ENCODE assay signal across 9 cellular contexts in the genomic region with DNA sequence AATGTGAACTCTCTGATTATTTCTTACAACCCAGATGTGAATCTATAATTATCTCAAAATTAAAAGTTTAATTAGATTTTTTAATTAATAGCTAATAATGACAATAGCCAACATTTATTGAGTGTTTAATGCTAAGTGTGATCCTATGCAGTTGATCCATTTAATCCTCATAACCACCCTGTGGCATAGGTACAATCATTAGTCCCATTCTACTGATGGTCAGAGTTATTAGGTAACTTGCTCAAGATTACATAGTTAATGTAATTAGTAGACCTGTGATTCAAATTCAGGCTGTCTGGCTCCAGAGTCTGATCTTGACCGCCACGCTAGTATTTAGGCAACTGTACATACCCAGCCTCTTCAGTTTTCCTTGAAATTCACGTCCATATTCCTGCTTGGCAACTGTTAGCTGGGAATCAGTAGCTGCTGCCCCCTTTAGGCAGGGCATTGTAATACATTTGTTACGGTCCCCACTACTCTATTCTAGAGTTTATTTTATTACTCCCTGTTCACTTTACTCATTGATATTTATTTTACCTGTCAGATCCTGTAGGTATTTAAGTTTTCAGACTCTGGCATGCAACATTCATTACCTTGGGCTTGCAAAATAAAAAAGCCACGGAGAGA. TPM values are rescaled to one million over a fixed set of nuclear protein-coding genes. Genes with fewer than 3 reads are reported as not detected.
DNase-seq lines count a peak whose midpoint lies in the region; ATAC-seq, FAIRE-seq and TF ChIP-seq lines count a peak whose summit lies in the region.
"Had no signal": no experiment of that assay in that cellular context is flagged by ENCODE, and none has a peak within 500 bp of the region (broad histone marks: within the 10 kb centered on the region; RNA-seq: fewer than 3 reads in every experiment).

No MANE protein-coding gene starts in this region.

- H3K27ac ChIP-seq in Peyer's patch, result no peak overlapping the region

- no peak overlapping the region for H3K4me3 Mint-ChIP-seq in glutamatergic neuron (ENCODE audit: unreplicated experiment)

- no peaks in the 10 kb centered on the region for H3K9me3 ChIP-seq in Peyer's patch

- no peaks in the 10 kb centered on the region for H3K4me1 ChIP-seq in Peyer's patch

- H3K36me3 Mint-ChIP-seq in glutamatergic neuron (ENCODE audit: unreplicated experiment), result no peaks in the 10 kb centered on the region

- TF ChIP-seq CTCF in AG09309 (IDR thresholded peaks at IDR 0.05; ENCODE audit: control insufficient read depth, insufficient read depth, low read depth, low read length, missing control alignments) (peak; percentile 70), Peyer's patch (IDR thresholded peaks at IDR 0.05) (peak in 5 of 6 experiments; percentile 19 to 73 (median 61)), glutamatergic neuron (IDR thresholded peaks at IDR 0.05; ENCODE audit: partially characterized antibody, unreplicated experiment) (peak; percentile 49)

- DNase-seq in AG09309 (ENCODE audit: low read depth) (no peak), GM12891 (ENCODE audit: insufficient read length, low spot score) (no peak), Peyer's patch (peak in 1 of 3 donors; percentile 53), glutamatergic neuron (no peak), NCI-H446 treated with DMSO at 0.1 percent for 48 hours (lab: John Stamatoyannopoulos, UW) (no peak), superior temporal gyrus (ENCODE audit: extremely low spot score) (no peak)
- no peak for DNase-seq in stimulated activated CD4-positive, alpha-beta T cell treated with anti-CD3 and anti-CD28 coated beads, Interleukin-4, amount 100 ng/mL, for 1 hour

- no peak overlapping the region for H3K27ac Mint-ChIP-seq in glutamatergic neuron (ENCODE audit: unreplicated experiment)

- H3K27me3 ChIP-seq in Peyer's patch, result no peaks in the 10 kb centered on the region

- H3K36me3 ChIP-seq in Peyer's patch, result no peaks in the 10 kb centered on the region

- TF ChIP-seq POLR2A in GM12891 (IDR thresholded peaks at IDR 0.05; ENCODE audit: low read depth, low read length) (no peak), Peyer's patch (IDR thresholded peaks at IDR 0.05) (no peak)

- H3K9me3 Mint-ChIP-seq in glutamatergic neuron (ENCODE audit: unreplicated experiment), result peaks cover 2% of the 10 kb centered on the region

- peaks cover 4% of the 10 kb centered on the region for H3K27me3 Mint-ChIP-seq in glutamatergic neuron (ENCODE audit: unreplicated experiment)

- H3K4me3 ChIP-seq in AG09309 (ENCODE audit: control insufficient read depth, low read depth, low read length), result no peak overlapping the region
- H3K4me3 ChIP-seq in Peyer's patch, result no peak overlapping the region

- peaks cover 2% of the 10 kb centered on the region for H3K4me1 Mint-ChIP-seq in glutamatergic neuron (ENCODE audit: low read depth, unreplicated experiment)

- FAIRE-seq in GM12891 (lab: Jason Lieb, UNC), result peak; percentile 58
- FAIRE-seq: endometrium had no signal

- ATAC-seq in HG03025 (IDR thresholded peaks at IDR 0.05; ENCODE audit: low FRiP score, unreplicated experiment), result no peak

TF ChIP-seq in GM12891, 5 proteins besides CTCF, POLR2A, EP300 and RAD21:
- TF ChIP-seq PAX5 (IDR thresholded peaks at IDR 0.05; ENCODE audit: insufficient read depth, low read length, severe bottlenecking) (no peak), POU2F2 (IDR thresholded peaks at IDR 0.05; ENCODE audit: low read depth, low read length) (no peak), TAF1 (IDR thresholded peaks at IDR 0.05; ENCODE audit: low read depth, low read length) (no peak), SPI1 (IDR thresholded peaks at IDR 0.05; ENCODE audit: low read depth, low read length) (no peak), POLR2AphosphoS5 (IDR thresholded peaks at IDR 0.05; ENCODE audit: low read depth, low read length) (no peak)

RNA-seq across cellular contexts. Expression of gene TEC, which starts 20.6 kb away (rescaled TPM):
- 13.7 TPM for polyA plus RNA-seq in GM12891 (2012; ENCODE audit: low read depth, missing spikeins)
- total RNA-seq in Peyer's patch (10 to 100 TPM in 2 of 4 donors, 1 to 10 TPM in 2; 5.3 to 13.0 (median 10.2) TPM), glutamatergic neuron (ENCODE audit: unreplicated experiment) (0.37 TPM)

RNA-seq across cellular contexts. Expression of gene SLAIN2, which starts 51.1 kb away (rescaled TPM):
- polyA plus RNA-seq in GM12891 (2012; ENCODE audit: low read depth, missing spikeins), result 27.3 TPM
- 10 to 100 TPM; 19.1 to 40.9 (median 22.4) TPM for total RNA-seq in Peyer's patch
- total RNA-seq in glutamatergic neuron (ENCODE audit: unreplicated experiment), result 72.6 TPM
